ENCODE assay signal across 1 cellular context in the genomic region with DNA sequence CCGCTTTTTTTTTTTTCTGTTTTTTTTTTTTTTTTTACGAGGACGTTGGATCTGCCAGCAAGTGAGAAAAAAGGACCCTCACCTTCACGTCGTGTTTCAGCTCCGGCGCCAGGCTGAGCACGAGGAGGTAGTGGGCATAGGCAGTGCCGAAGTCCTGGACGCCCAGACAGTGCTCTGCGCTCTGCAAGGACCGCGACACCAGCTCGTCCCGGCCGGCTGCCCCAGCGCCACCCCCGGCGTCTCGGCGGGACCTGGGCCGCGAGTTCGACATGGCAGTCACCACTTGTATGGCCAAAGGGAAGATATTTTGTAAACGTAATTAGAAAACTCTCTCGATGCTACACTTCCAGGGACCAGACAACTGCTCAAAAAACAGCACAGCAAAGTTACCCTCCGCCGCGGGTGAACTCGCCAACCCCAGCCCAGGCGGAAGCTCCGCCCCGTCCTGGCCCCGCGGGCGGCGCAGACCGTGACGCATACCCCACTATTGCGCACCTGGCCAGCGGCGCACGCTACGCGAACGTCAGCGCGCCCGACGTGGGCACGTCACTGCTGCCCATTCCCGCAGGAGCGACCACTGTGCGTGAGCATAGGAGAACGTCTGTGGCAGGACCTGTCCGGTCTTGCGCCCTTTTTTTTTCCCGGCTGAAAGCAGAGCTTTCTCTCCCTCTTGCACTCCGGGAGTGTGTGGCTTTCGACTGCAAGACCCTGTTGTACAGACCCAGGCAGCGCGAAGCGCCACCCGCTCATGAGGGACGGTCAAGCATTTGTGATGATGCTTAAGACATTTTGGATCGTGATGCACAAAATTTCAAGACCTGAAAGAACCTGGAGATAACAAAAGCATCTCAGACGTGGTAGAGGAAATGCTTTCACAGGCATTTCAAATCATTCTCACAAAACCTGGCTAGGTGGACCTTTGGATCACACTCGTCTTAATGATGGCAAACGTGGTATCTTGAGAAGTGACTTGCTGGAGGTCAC.
TF ChIP-seq lines count a peak whose summit lies in the region.

PRMT9 (minus strand) TSS at position 447 of the 984 bp plus-strand sequence; CDS start at position 271, 176 bp downstream.

TF ChIP-seq in HepG2, 621 proteins besides CTCF, POLR2A, EP300 and RAD21 (continued from another document and continues in another):
- TF ChIP-seq, protein P1, sequence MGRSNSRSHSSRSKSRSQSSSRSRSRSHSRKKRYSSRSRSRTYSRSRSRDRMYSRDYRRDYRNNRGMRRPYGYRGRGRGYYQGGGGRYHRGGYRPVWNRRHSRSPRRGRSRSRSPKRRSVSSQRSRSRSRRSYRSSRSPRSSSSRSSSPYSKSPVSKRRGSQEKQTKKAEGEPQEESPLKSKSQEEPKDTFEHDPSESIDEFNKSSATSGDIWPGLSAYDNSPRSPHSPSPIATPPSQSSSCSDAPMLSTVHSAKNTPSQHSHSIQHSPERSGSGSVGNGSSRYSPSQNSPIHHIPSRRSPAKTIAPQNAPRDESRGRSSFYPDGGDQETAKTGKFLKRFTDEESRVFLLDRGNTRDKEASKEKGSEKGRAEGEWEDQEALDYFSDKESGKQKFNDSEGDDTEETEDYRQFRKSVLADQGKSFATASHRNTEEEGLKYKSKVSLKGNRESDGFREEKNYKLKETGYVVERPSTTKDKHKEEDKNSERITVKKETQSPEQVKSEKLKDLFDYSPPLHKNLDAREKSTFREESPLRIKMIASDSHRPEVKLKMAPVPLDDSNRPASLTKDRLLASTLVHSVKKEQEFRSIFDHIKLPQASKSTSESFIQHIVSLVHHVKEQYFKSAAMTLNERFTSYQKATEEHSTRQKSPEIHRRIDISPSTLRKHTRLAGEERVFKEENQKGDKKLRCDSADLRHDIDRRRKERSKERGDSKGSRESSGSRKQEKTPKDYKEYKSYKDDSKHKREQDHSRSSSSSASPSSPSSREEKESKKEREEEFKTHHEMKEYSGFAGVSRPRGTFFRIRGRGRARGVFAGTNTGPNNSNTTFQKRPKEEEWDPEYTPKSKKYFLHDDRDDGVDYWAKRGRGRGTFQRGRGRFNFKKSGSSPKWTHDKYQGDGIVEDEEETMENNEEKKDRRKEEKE (IDR thresholded peaks at IDR 0.05): no peak
- no peak for TF ChIP-seq RBM22 (optimal IDR thresholded peaks at IDR 0.05; ENCODE audit: low read length)
- TF ChIP-seq DNMT3B (CRISPR knock-in tag; conservative IDR thresholded peaks at IDR 0.05): peak; percentile 73; the same call in 1 of the 2 replicates
- TF ChIP-seq ZFP62 (CRISPR knock-in tag; IDR thresholded peaks at IDR 0.05): no peak
- no peak for TF ChIP-seq JUNB (CRISPR knock-in tag; IDR thresholded peaks at IDR 0.05; ENCODE audit: borderline replicate concordance)
- peak; percentile 69 for TF ChIP-seq PRDM10 (CRISPR knock-in tag; IDR thresholded peaks at IDR 0.05; ENCODE audit: low read depth)
- TF ChIP-seq, protein P2, sequence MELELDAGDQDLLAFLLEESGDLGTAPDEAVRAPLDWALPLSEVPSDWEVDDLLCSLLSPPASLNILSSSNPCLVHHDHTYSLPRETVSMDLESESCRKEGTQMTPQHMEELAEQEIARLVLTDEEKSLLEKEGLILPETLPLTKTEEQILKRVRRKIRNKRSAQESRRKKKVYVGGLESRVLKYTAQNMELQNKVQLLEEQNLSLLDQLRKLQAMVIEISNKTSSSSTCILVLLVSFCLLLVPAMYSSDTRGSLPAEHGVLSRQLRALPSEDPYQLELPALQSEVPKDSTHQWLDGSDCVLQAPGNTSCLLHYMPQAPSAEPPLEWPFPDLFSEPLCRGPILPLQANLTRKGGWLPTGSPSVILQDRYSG (CRISPR knock-in tag; IDR thresholded peaks at IDR 0.05): peak; percentile 63; the same call in 1 of the 2 replicates
- TF ChIP-seq ZNF225 (CRISPR knock-in tag; IDR thresholded peaks at IDR 0.05): peak; percentile 71; the same call in 1 of the 2 replicates
- no peak for TF ChIP-seq ZNF124 (CRISPR knock-in tag; IDR thresholded peaks at IDR 0.05)
- peak; percentile 25; the same call in 1 of the 2 replicates for TF ChIP-seq ZNF670 (CRISPR knock-in tag; IDR thresholded peaks at IDR 0.05; ENCODE audit: borderline replicate concordance)
- 0 out of 2 replicates have a peak, but pooled peaks have one; percentile 26 for TF ChIP-seq ZNF761 (CRISPR knock-in tag; conservative IDR thresholded peaks at IDR 0.05)
- TF ChIP-seq RBM39 (IDR thresholded peaks at IDR 0.05; ENCODE audit: low read depth, low read length, poor library complexity, severe bottlenecking): peak; percentile 63
- TF ChIP-seq ELF3 (CRISPR knock-in tag; IDR thresholded peaks at IDR 0.05): peak; percentile 83
- 0 out of 2 replicates have a peak, but pooled peaks have one; percentile 60 for TF ChIP-seq PRDM4 (CRISPR knock-in tag; IDR thresholded peaks at IDR 0.05; ENCODE audit: borderline replicate concordance)
- peak; percentile 87 for TF ChIP-seq HDAC1 (CRISPR knock-in tag; IDR thresholded peaks at IDR 0.05)
- no peak for TF ChIP-seq SMARCE1 (IDR thresholded peaks at IDR 0.05; ENCODE audit: borderline replicate concordance)
- peak; percentile 84 for TF ChIP-seq ZNF574 (CRISPR knock-in tag; IDR thresholded peaks at IDR 0.05)
- TF ChIP-seq JUN (CRISPR knock-in tag; IDR thresholded peaks at IDR 0.05): peak; percentile 78; the same call in 1 of the 2 replicates
- 0 out of 2 replicates have a peak, but pooled peaks have one; percentile 51 for TF ChIP-seq ZNF556 (CRISPR knock-in tag; IDR thresholded peaks at IDR 0.05; ENCODE audit: borderline replicate concordance)
- TF ChIP-seq XBP1 (CRISPR knock-in tag; IDR thresholded peaks at IDR 0.05): no peak; the same call in 1 of the 2 replicates
- TF ChIP-seq ZNF800 (CRISPR knock-in tag; IDR thresholded peaks at IDR 0.05): peak; percentile 96
- TF ChIP-seq, protein P3, sequence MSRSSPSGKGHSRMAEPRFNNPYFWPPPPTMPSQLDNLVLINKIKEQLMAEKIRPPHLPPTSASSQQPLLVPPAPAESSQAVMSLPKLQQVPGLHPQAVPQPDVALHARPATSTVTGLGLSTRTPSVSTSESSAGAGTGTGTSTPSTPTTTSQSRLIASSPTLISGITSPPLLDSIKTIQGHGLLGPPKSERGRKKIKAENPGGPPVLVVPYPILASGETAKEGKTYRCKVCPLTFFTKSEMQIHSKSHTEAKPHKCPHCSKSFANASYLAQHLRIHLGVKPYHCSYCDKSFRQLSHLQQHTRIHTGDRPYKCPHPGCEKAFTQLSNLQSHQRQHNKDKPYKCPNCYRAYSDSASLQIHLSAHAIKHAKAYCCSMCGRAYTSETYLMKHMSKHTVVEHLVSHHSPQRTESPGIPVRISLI (CRISPR knock-in tag; IDR thresholded peaks at IDR 0.05; ENCODE audit: borderline replicate concordance): peak; percentile 77
- 0 out of 2 replicates have a peak, but pooled peaks have one; percentile 57 for TF ChIP-seq ZNF17 (CRISPR knock-in tag; IDR thresholded peaks at IDR 0.05)
- TF ChIP-seq ZZZ3 (CRISPR knock-in tag; IDR thresholded peaks at IDR 0.05; ENCODE audit: borderline replicate concordance): peak; percentile 94; the same call in 1 of the 2 replicates
- peak; percentile 82 for TF ChIP-seq FOSL2 (CRISPR knock-in tag; IDR thresholded peaks at IDR 0.05)
- TF ChIP-seq ZNF274 (CRISPR knock-in tag; IDR thresholded peaks at IDR 0.05): peak; percentile 83; the same call in 1 of the 2 replicates
- no peak for TF ChIP-seq JUND (CRISPR knock-in tag; IDR thresholded peaks at IDR 0.05)
- TF ChIP-seq POLR2G (IDR thresholded peaks at IDR 0.05; ENCODE audit: low read depth, low read length): peak; percentile 95; the same call in 1 of the 2 replicates
- TF ChIP-seq ISL2 (CRISPR knock-in tag; IDR thresholded peaks at IDR 0.05): peak; percentile 77
- TF ChIP-seq TFDP1 (CRISPR knock-in tag; IDR thresholded peaks at IDR 0.05; ENCODE audit: borderline replicate concordance): peak; percentile 67; the same call in 1 of the 2 replicates
- no peak for TF ChIP-seq NR2F1 (CRISPR knock-in tag; IDR thresholded peaks at IDR 0.05)
- TF ChIP-seq SPEN (CRISPR knock-in tag; IDR thresholded peaks at IDR 0.05; ENCODE audit: low read depth): peak; percentile 97
- TF ChIP-seq SNRNP70 (IDR thresholded peaks at IDR 0.05; ENCODE audit: low read depth, low read length): no peak
- peak in 1 of 2 experiments; percentile 52; a peak in 1 of 4 replicates for TF ChIP-seq KLF16 (CRISPR knock-in tag; IDR thresholded peaks at IDR 0.05)
- TF ChIP-seq HMG20A (CRISPR knock-in tag; IDR thresholded peaks at IDR 0.05; ENCODE audit: borderline replicate concordance): no peak
- TF ChIP-seq GTF3A (CRISPR knock-in tag; conservative IDR thresholded peaks at IDR 0.05): 0 out of 2 replicates have a peak, but pooled peaks have one; percentile 28
